ENCODE assay signal across 16 cellular contexts in genomic region chr10:31340343-31340742, GRCh38. TPM values are rescaled to one million over a fixed set of nuclear protein-coding genes. Genes with fewer than 3 reads are reported as not detected.
A peak's percentile ranks its signal among the peaks of the same experiment; 100 is the strongest.
DNase-seq lines count a peak whose midpoint lies in the region; ATAC-seq and TF ChIP-seq lines count a peak whose summit lies in the region.
"Had no signal": no experiment of that assay in that cellular context is flagged by ENCODE, and none has a peak within 500 bp of the region (broad histone marks: within the 10 kb centered on the region; RNA-seq: fewer than 3 reads in every experiment).

No MANE protein-coding gene starts in this region.

- H3K4me1 Mint-ChIP-seq in activated T-cell treated with anti-CD3 and anti-CD28 coated beads, Interleukin-2, amount 50 U/mL, for 72 hours (ENCODE audit: low read depth), result peaks cover 22% of the 10 kb centered on the region
- H3K4me1 Mint-ChIP-seq in naive thymus-derived CD4-positive, alpha-beta T cell, result peaks cover 17 to 42% (median 31%) of the 10 kb centered on the region in 7 donors

- H3K9me3 Mint-ChIP-seq in activated T-cell treated with anti-CD3 and anti-CD28 coated beads, Interleukin-2, amount 50 U/mL, for 72 hours, result no peaks in the 10 kb centered on the region
- H3K9me3 Mint-ChIP-seq in naive thymus-derived CD4-positive, alpha-beta T cell, result no peaks in the 10 kb centered on the region
- H3K9me3 Mint-ChIP-seq: activated naive CD4-positive, alpha-beta T cell treated with anti-CD3 and anti-CD28 coated beads, Interleukin-2, amount 50 U/mL, for 24 hours; IgD-negative memory B cell; WTC11 had no signal

- no peaks in the 10 kb centered on the region for H3K27me3 ChIP-seq in OCI-LY3 (ENCODE audit: low read depth, low read length)
- no peaks in the 10 kb centered on the region for H3K27me3 ChIP-seq in naive thymus-derived CD4-positive, alpha-beta T cell (ENCODE audit: control insufficient read depth in 2 of 2, insufficient read depth in 2 of 2, low read length in 2 of 2)
- no peaks in the 10 kb centered on the region for H3K27me3 ChIP-seq in transverse colon

- POLR2A ChIA-PET in naive thymus-derived CD4-positive, alpha-beta T cell (lab: Charles Lee), result interaction anchor here (0.6 kb wide), 1 partner anchor 556 kb away, joined by 3 read pairs; no protein-coding TSS in a partner anchor

- H3K36me3 Mint-ChIP-seq in activated T-cell treated with anti-CD3 and anti-CD28 coated beads, Interleukin-2, amount 50 U/mL, for 72 hours (ENCODE audit: insufficient read depth in 2 of 2), result no peaks in the 10 kb centered on the region
- H3K36me3 Mint-ChIP-seq in naive thymus-derived CD4-positive, alpha-beta T cell, result peaks cover 0 to 4% (median 3%) of the 10 kb centered on the region in 5 donors
- H3K36me3 Mint-ChIP-seq: activated naive CD4-positive, alpha-beta T cell treated with anti-CD3 and anti-CD28 coated beads, Interleukin-2, amount 50 U/mL, for 24 hours; WTC11 had no signal

- H3K4me1 ChIP-seq in OCI-LY3 (ENCODE audit: low read length), result peaks cover 49% of the 10 kb centered on the region
- H3K4me1 ChIP-seq in naive thymus-derived CD4-positive, alpha-beta T cell (ENCODE audit: control insufficient read depth in 2 of 2, insufficient read depth in 2 of 2, low read length in 2 of 2), result peaks cover 18 to 41% of the 10 kb centered on the region in 2 donors
- peaks cover 0 to 19% (median 3%) of the 10 kb centered on the region in 4 donors for H3K4me1 ChIP-seq in transverse colon

- H3K27ac Mint-ChIP-seq in activated T-cell treated with anti-CD3 and anti-CD28 coated beads, Interleukin-2, amount 50 U/mL, for 72 hours, result no peak overlapping the region
- no peak overlapping the region for H3K27ac Mint-ChIP-seq in naive thymus-derived CD4-positive, alpha-beta T cell
- H3K27ac Mint-ChIP-seq: activated naive CD4-positive, alpha-beta T cell treated with anti-CD3 and anti-CD28 coated beads, Interleukin-2, amount 50 U/mL, for 24 hours; IgD-negative memory B cell; WTC11 had no signal

- no peaks in the 10 kb centered on the region for H3K27me3 Mint-ChIP-seq in activated T-cell treated with anti-CD3 and anti-CD28 coated beads, Interleukin-2, amount 50 U/mL, for 72 hours (ENCODE audit: low read depth)
- no peaks in the 10 kb centered on the region for H3K27me3 Mint-ChIP-seq in naive thymus-derived CD4-positive, alpha-beta T cell
- H3K27me3 Mint-ChIP-seq: activated naive CD4-positive, alpha-beta T cell treated with anti-CD3 and anti-CD28 coated beads, Interleukin-2, amount 50 U/mL, for 24 hours; IgD-negative memory B cell had no signal

- TF ChIP-seq POLR2A in transverse colon (IDR thresholded peaks at IDR 0.05), result no peak

- intact Hi-C loops in naive thymus-derived CD4-positive, alpha-beta T cell (cut with micrococcal nuclease), result no loop called here
- intact Hi-C loops in transverse colon (cut with DNase I; ENCODE audit: low total_unique reads), result no loop called here

- H3K9me3 ChIP-seq in OCI-LY3 (ENCODE audit: insufficient read depth, low read length), result no peaks in the 10 kb centered on the region
- H3K9me3 ChIP-seq in naive thymus-derived CD4-positive, alpha-beta T cell (ENCODE audit: control insufficient read depth in 2 of 3, low read length in 3 of 3), result no peaks in the 10 kb centered on the region
- no peaks in the 10 kb centered on the region for H3K9me3 ChIP-seq in transverse colon

- H3K36me3 ChIP-seq in OCI-LY3 (replicated peaks; ENCODE audit: low read depth, low read length), result no peaks in the 10 kb centered on the region
- no peaks in the 10 kb centered on the region for H3K36me3 ChIP-seq in naive thymus-derived CD4-positive, alpha-beta T cell (ENCODE audit: control insufficient read depth in 2 of 3, insufficient read depth in 3 of 3, low read length in 3 of 3)
- H3K36me3 ChIP-seq in transverse colon, result no peaks in the 10 kb centered on the region

- in situ Hi-C loops in transverse colon (cut with MboI; ENCODE audit: low pct_ligation_motif_present in 1 of 4, low pct_unique_long_range_greater_than_20kb in 1 of 4, low sequenced_read_pairs in 3 of 4), result no loop called here

- H3K27ac ChIP-seq in OCI-LY3 (ENCODE audit: low read length) (no peak overlapping the region), transverse colon (no peak overlapping the region)
- H3K27ac ChIP-seq in naive thymus-derived CD4-positive, alpha-beta T cell (ENCODE audit: low read depth, low read length), result no peak overlapping the region

- CTCF ChIA-PET in naive thymus-derived CD4-positive, alpha-beta T cell (lab: Charles Lee), result no interaction called here

- peaks cover 85% of the 10 kb centered on the region for H4K20me1 ChIP-seq in OCI-LY3 (ENCODE audit: insufficient read depth, low read length)

- TF ChIP-seq CTCF in OCI-LY3 (IDR thresholded peaks at IDR 0.05; ENCODE audit: low read depth, low read length), result no peak
- TF ChIP-seq CTCF in transverse colon (IDR thresholded peaks at IDR 0.05), result no peak

- H3K4me3 ChIP-seq in OCI-LY3 (ENCODE audit: low read length) (peak overlapping the region; percentile 20; the same call in 1 of the 2 replicates), transverse colon (no peak overlapping the region)
- H3K4me3 ChIP-seq in naive thymus-derived CD4-positive, alpha-beta T cell (ENCODE audit: low read length), result no peak overlapping the region

- H3K9ac ChIP-seq in OCI-LY3 (ENCODE audit: low read length), result no peak overlapping the region

- no peak for TF ChIP-seq EP300 in transverse colon (IDR thresholded peaks at IDR 0.05; ENCODE audit: low read depth)

- peaks cover 99% of the 10 kb centered on the region for H3K79me2 ChIP-seq in OCI-LY3 (ENCODE audit: low read length)

- no peak overlapping the region for H2AFZ ChIP-seq in OCI-LY3 (ENCODE audit: low read depth, low read length)

- DNase-seq in activated T-cell treated with anti-CD3 and anti-CD28 coated beads, Interleukin-2, amount 50 U/mL, for 72 hours, result peak; percentile 46 to 50
- DNase-seq in activated T-cell treated with anti-CD3 and anti-CD28 coated beads for 4 hours (no peak), H4 (ENCODE audit: low spot score) (peak; percentile 8), transverse colon (no peak), NCI-H1048 (lab: John Stamatoyannopoulos, UW) (no peak)
- DNase-seq in naive thymus-derived CD4-positive, alpha-beta T cell, result no peak
- DNase-seq in central memory CD4-positive, alpha-beta T cell, result no peak
- DNase-seq: kidney; occipital lobe; stimulated activated CD4-positive, alpha-beta T cell treated with anti-CD3 and anti-CD28 coated beads, Interleukin-2, amount 100 ng/mL, for 48 hours had no signal

- H3K4me2 ChIP-seq in OCI-LY3 (ENCODE audit: low read length), result peak overlapping the region; percentile 67

- no peak overlapping the region for H3K4me3 Mint-ChIP-seq in activated T-cell treated with anti-CD3 and anti-CD28 coated beads, Interleukin-2, amount 50 U/mL, for 72 hours
- no peak overlapping the region for H3K4me3 Mint-ChIP-seq in naive thymus-derived CD4-positive, alpha-beta T cell
- H3K4me3 Mint-ChIP-seq: activated naive CD4-positive, alpha-beta T cell treated with anti-CD3 and anti-CD28 coated beads, Interleukin-2, amount 50 U/mL, for 24 hours; IgD-negative memory B cell; WTC11 had no signal

- ATAC-seq in activated T-cell treated with anti-CD3 and anti-CD28 coated beads, Interleukin-2, amount 50 U/mL, for 72 hours (replicated peaks in 1 of 2), result peak; percentile 60 to 81
- ATAC-seq in naive thymus-derived CD4-positive, alpha-beta T cell, result peak; percentile 46
- ATAC-seq: HCT116, sciatic nerve, WTC11 had no signal

RNA-seq across cellular contexts. Expression of gene ZEB1, which starts 21.3 kb away (rescaled TPM):
- total RNA-seq in activated T-cell treated with anti-CD3 and anti-CD28 coated beads, Interleukin-2, amount 50 U/mL, for 72 hours, result 10 to 100 TPM; 45.4 to 52.5 TPM
- total RNA-seq in H4 (2014; rRNA removed; shearing (Covaris generic)), result 10.6 and 12.2 TPM in 2 replicates
- total RNA-seq in naive thymus-derived CD4-positive, alpha-beta T cell, result 100 to 1,000 TPM in 1 of 5 experiments, 10 to 100 TPM in 4; 65.5 to 126 (median 80.9) TPM
- polyA plus RNA-seq in naive thymus-derived CD4-positive, alpha-beta T cell, result 10 to 100 TPM; 37.4 to 47.9 TPM
- 10 to 100 TPM; 22.4 to 61.1 (median 40.1) TPM for total RNA-seq in transverse colon

Comparison
In these comparisons a context has a peak if more than half of its experiments do, and no peak if none do; other contexts are left out.
1. DNase-seq: peak in activated T-cell treated with anti-CD3 and anti-CD28 coated beads, Interleukin-2, amount 50 U/mL, for 72 hours (2 of 2) and H4 (single experiment); none in activated T-cell treated with anti-CD3 and anti-CD28 coated beads for 4 hours (single experiment), naive thymus-derived CD4-positive, alpha-beta T cell (0 of 9), central memory CD4-positive, alpha-beta T cell (single experiment), transverse colon (single experiment) and NCI-H1048 (single experiment).